ENCODE assay signal across 8 cellular contexts in the genomic region with DNA sequence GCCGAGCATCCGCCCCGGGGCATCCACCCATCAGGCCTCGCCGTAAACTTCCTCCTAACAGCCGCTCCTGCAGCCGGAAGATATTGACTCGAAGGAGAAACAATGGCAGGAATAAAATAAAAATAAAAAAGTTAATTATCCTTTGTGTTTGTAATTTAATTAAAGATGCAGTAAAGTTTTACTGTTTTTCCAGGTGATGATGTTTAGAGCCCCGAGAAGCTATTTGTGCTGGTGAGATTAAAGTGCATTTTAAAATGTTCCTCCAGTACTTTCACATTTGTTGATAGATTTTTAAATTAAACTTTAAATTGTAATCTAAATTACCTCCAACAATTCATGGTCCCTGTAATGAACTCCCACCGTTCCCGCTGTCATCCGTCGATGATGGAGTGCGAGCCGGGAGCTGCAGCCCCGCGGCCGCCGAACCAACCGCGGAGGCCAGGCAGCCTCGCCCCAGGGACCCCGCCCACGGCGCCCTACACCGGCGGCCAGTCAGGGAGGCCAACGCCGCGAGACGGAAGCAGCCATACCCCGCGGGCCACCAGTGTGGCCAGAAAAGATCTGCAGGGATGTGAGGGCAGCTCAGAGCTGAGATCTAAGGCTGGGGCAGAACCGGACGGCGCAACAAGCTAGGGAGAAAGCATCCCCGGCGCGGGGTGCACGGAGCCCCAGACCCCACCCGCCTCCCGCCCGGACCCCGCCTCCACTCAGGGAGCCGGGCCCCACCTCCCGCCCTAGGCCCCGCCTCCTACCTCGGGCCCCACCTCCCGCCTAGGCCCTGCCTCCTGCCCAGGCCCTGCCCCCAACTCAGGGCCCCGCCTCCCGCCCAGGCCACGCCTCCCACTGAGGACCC.
DNase-seq lines count a peak whose midpoint lies in the region; ATAC-seq lines count a peak whose summit lies in the region.

No MANE protein-coding gene starts in this region.

- H3K4me1 ChIP-seq in naive thymus-derived CD4-positive, alpha-beta T cell (ENCODE audit: control insufficient read depth in 2 of 2, insufficient read depth in 2 of 2, low read length in 2 of 2) = peaks cover 0 to 5% of the 10 kb centered on the region in 2 donors

- H3K4me1 Mint-ChIP-seq in naive thymus-derived CD4-positive, alpha-beta T cell = peaks cover 0 to 14% (median 10%) of the 10 kb centered on the region in 7 donors

- peaks cover 0 to 4% (median 0%) of the 10 kb centered on the region in 3 experiments for H3K36me3 ChIP-seq in naive thymus-derived CD4-positive, alpha-beta T cell (ENCODE audit: control insufficient read depth in 2 of 3, insufficient read depth in 3 of 3, low read length in 3 of 3)

- peak overlapping the region; percentile 70 for H3K4me3 ChIP-seq in naive thymus-derived CD4-positive, alpha-beta T cell (ENCODE audit: low read length)

- H3K27ac ChIP-seq in naive thymus-derived CD4-positive, alpha-beta T cell (ENCODE audit: low read depth, low read length) = peak overlapping the region; percentile 73

- intact Hi-C loops in naive thymus-derived CD4-positive, alpha-beta T cell (cut with micrococcal nuclease) = loop anchor here (1.0 to 2.0 kb wide), 11 partner anchors 25 to 1495 kb away; a partner anchor contains a TSS

- H3K27ac Mint-ChIP-seq in naive thymus-derived CD4-positive, alpha-beta T cell = peak overlapping the region; percentile 18 to 79 (median 55)

- H3K27me3 Mint-ChIP-seq in naive thymus-derived CD4-positive, alpha-beta T cell = no peaks in the 10 kb centered on the region

- H3K36me3 Mint-ChIP-seq in naive thymus-derived CD4-positive, alpha-beta T cell = no peaks in the 10 kb centered on the region

- H3K4me3 Mint-ChIP-seq in naive thymus-derived CD4-positive, alpha-beta T cell = peak overlapping the region; percentile 73 to 87 (median 80)

- POLR2A ChIA-PET in naive thymus-derived CD4-positive, alpha-beta T cell (lab: Charles Lee) = interaction anchor here (0.6 to 1.4 kb wide), 9 partner anchors 8 to 331 kb away, joined by 3 to 22 read pairs (median 3); a partner anchor contains a TSS

- CTCF ChIA-PET in naive thymus-derived CD4-positive, alpha-beta T cell (lab: Charles Lee) = interaction anchor here (0.6 to 1.2 kb wide), 3 partner anchors 25 to 1203 kb away, joined by 3 to 6 read pairs (median 4); no protein-coding TSS in a partner anchor

- DNase-seq in ELF-1 (ENCODE audit: low read depth, low spot score) (peak; percentile 85), NOMO-1 treated with dmso at 0.1 percent for 144 hours (lab: John Stamatoyannopoulos, UW; ENCODE audit: unreplicated experiment) (peak; percentile 92), activated T-cell treated with anti-CD3 and anti-CD28 coated beads for 4 hours (peak; percentile 91), NCI-H2081 treated with DMSO at 0.1 percent for 48 hours (lab: John Stamatoyannopoulos, UW) (no peak)
- DNase-seq in naive thymus-derived CD4-positive, alpha-beta T cell = peak; percentile 85 to 97 (median 93)
- peak in 5 of 6 experiments; percentile 93 to 97 (median 95) for DNase-seq in stimulated activated naive CD4-positive, alpha-beta T cell (lab: John Stamatoyannopoulos, UW)

- peaks cover 0 to 3% (median 0%) of the 10 kb centered on the region in 11 donors for H3K9me3 Mint-ChIP-seq in naive thymus-derived CD4-positive, alpha-beta T cell

- peak; percentile 42 for ATAC-seq in HG02588 (IDR thresholded peaks at IDR 0.05; ENCODE audit: unreplicated experiment)
- peak; percentile 79 for ATAC-seq in esophagus mucosa
- peak; percentile 90 for ATAC-seq in naive thymus-derived CD4-positive, alpha-beta T cell

- no peaks in the 10 kb centered on the region for H3K9me3 ChIP-seq in naive thymus-derived CD4-positive, alpha-beta T cell (ENCODE audit: control insufficient read depth in 2 of 3, low read length in 3 of 3)

- no peaks in the 10 kb centered on the region for H3K27me3 ChIP-seq in naive thymus-derived CD4-positive, alpha-beta T cell (ENCODE audit: control insufficient read depth in 2 of 2, insufficient read depth in 2 of 2, low read length in 2 of 2)
